8 cellular contexts compared by ENCODE assay signal in genomic region chr12:776772-777373, GRCh38. TPM values are rescaled to one million over a fixed set of nuclear protein-coding genes. Genes with fewer than 3 reads are reported as not detected.
DNase-seq lines count a peak whose midpoint lies in the region; ATAC-seq and TF ChIP-seq lines count a peak whose summit lies in the region.
"Not testable (repeated sequence)": the region's sequence is repeated elsewhere in the genome, so short reads cannot be mapped to it uniquely, and the experiment has no call there.

No MANE protein-coding gene starts in this region.

- H3K4me3 ChIP-seq in CD4-positive, CD25-positive, alpha-beta regulatory T cell (ENCODE audit: low read depth, low read length): peak overlapping the region; percentile 32
- not testable (repeated sequence) for H3K4me3 ChIP-seq in endodermal cell (ENCODE audit: low read length); naive thymus-derived CD4-positive, alpha-beta T cell (ENCODE audit: low read length)

- TF ChIP-seq CTCF in activated CD8-positive, alpha-beta T cell treated with anti-CD3 and anti-CD28 coated beads for 36 hours (IDR thresholded peaks at IDR 0.05); endodermal cell (conservative IDR thresholded peaks at IDR 0.05): not testable (repeated sequence)

- H3K27ac Mint-ChIP-seq in CD4-positive, CD25-positive, alpha-beta regulatory T cell: peak overlapping the region; percentile 38 to 87 (median 78)
- peak overlapping the region; percentile 66 for H3K27ac Mint-ChIP-seq in activated CD8-positive, alpha-beta T cell treated with anti-CD3 and anti-CD28 coated beads for 36 hours
- H3K27ac Mint-ChIP-seq in activated naive CD8-positive, alpha-beta T cell treated with anti-CD3 and anti-CD28 coated beads for 36 hours: peak overlapping the region; percentile 62
- peak overlapping the region; percentile 50 for H3K27ac Mint-ChIP-seq in endodermal cell
- peak overlapping the region in 8 of 9 donors; percentile 56 to 88 (median 80) for H3K27ac Mint-ChIP-seq in naive thymus-derived CD4-positive, alpha-beta T cell
- peak overlapping the region; percentile 54 for H3K27ac Mint-ChIP-seq in stimulated activated memory B cell treated with anti-CD40 and anti-IgM and Interleukin-4, amounts not matched to agents 10 μg/mL and 1 μg/mL and 100 μg/mL, for 72 hours

- peaks cover 86% of the 10 kb centered on the region for H3K4me1 ChIP-seq in CD4-positive, CD25-positive, alpha-beta regulatory T cell (ENCODE audit: control insufficient read depth, insufficient read depth, low read length, poor library complexity, severe bottlenecking)
- H3K4me1 ChIP-seq in endodermal cell (ENCODE audit: control insufficient read depth, insufficient read depth, low read length): peaks cover 11% of the 10 kb centered on the region
- peaks cover 29 to 55% of the 10 kb centered on the region in 2 donors for H3K4me1 ChIP-seq in naive thymus-derived CD4-positive, alpha-beta T cell (ENCODE audit: control insufficient read depth in 2 of 2, insufficient read depth in 2 of 2, low read length in 2 of 2)

- H3K4me3 Mint-ChIP-seq in CD4-positive, CD25-positive, alpha-beta regulatory T cell: peak overlapping the region; percentile 53 to 88 (median 65)
- not testable (repeated sequence) for H3K4me3 Mint-ChIP-seq in activated CD8-positive, alpha-beta T cell treated with anti-CD3 and anti-CD28 coated beads for 36 hours; activated naive CD8-positive, alpha-beta T cell treated with anti-CD3 and anti-CD28 coated beads for 36 hours; endodermal cell; stimulated activated memory B cell treated with anti-CD40 and anti-IgM and Interleukin-4, amounts not matched to agents 10 μg/mL and 1 μg/mL and 100 μg/mL, for 72 hours
- H3K4me3 Mint-ChIP-seq in naive thymus-derived CD4-positive, alpha-beta T cell: peak overlapping the region in 9 of 10 donors; percentile 23 to 58 (median 50)

- not testable (repeated sequence) for H3K36me3 Mint-ChIP-seq in CD4-positive, CD25-positive, alpha-beta regulatory T cell; naive thymus-derived CD4-positive, alpha-beta T cell
- H3K36me3 Mint-ChIP-seq in activated CD8-positive, alpha-beta T cell treated with anti-CD3 and anti-CD28 coated beads for 36 hours (ENCODE audit: low read depth): peaks cover 15% of the 10 kb centered on the region
- peaks cover 13% of the 10 kb centered on the region for H3K36me3 Mint-ChIP-seq in activated naive CD8-positive, alpha-beta T cell treated with anti-CD3 and anti-CD28 coated beads for 36 hours
- peaks cover 20% of the 10 kb centered on the region for H3K36me3 Mint-ChIP-seq in endodermal cell (ENCODE audit: low read depth)
- peaks cover 13% of the 10 kb centered on the region for H3K36me3 Mint-ChIP-seq in stimulated activated memory B cell treated with anti-CD40 and anti-IgM and Interleukin-4, amounts not matched to agents 10 μg/mL and 1 μg/mL and 100 μg/mL, for 72 hours

- not testable (repeated sequence) for H3K9me3 ChIP-seq in CD4-positive, CD25-positive, alpha-beta regulatory T cell (ENCODE audit: control insufficient read depth in 2 of 2, low read length in 2 of 2); endodermal cell (ENCODE audit: control insufficient read depth, low read length); naive thymus-derived CD4-positive, alpha-beta T cell (ENCODE audit: control insufficient read depth in 2 of 3, low read length in 3 of 3)

- CTCF ChIA-PET in activated CD8-positive, alpha-beta T cell treated with anti-CD3 and anti-CD28 coated beads for 36 hours (lab: Charles Lee): interaction anchor here (1.1 to 4.4 kb wide), 11 partner anchors 11 to 201 kb away, joined by 3 to 24 read pairs (median 7); partner anchors contain the start of gene WNK1
- CTCF ChIA-PET in naive thymus-derived CD4-positive, alpha-beta T cell (lab: Charles Lee): interaction anchor here (0.8 to 2.1 kb wide), 5 partner anchors 16 to 201 kb away, joined by 3 to 7 read pairs (median 4); no protein-coding TSS in a partner anchor

- ATAC-seq in CD4-positive, CD25-positive, alpha-beta regulatory T cell (ENCODE audit: low read depth in 2 of 2); naive thymus-derived CD4-positive, alpha-beta T cell; stimulated activated memory B cell treated with anti-CD40 and anti-IgM and Interleukin-4, amounts not matched to agents 10 μg/mL and 1 μg/mL and 100 μg/mL, for 72 hours: not testable (repeated sequence)
- ATAC-seq in activated CD8-positive, alpha-beta T cell treated with anti-CD3 and anti-CD28 coated beads for 36 hours: peak; percentile 32

- DNase-seq in CD4-positive, CD25-positive, alpha-beta regulatory T cell; activated CD8-positive, alpha-beta T cell treated with anti-CD3 and anti-CD28 coated beads for 36 hours; activated naive CD8-positive, alpha-beta T cell treated with anti-CD3 and anti-CD28 coated beads for 36 hours; endodermal cell; naive thymus-derived CD4-positive, alpha-beta T cell: not testable (repeated sequence)
- peak; percentile 55 for DNase-seq in ELR (ENCODE audit: low read depth)
- peak; percentile 22 for DNase-seq in RKO (ENCODE audit: low spot score)

- H3K36me3 ChIP-seq in CD4-positive, CD25-positive, alpha-beta regulatory T cell (ENCODE audit: control insufficient read depth, insufficient read depth, low read length); naive thymus-derived CD4-positive, alpha-beta T cell (ENCODE audit: control insufficient read depth in 2 of 3, insufficient read depth in 3 of 3, low read length in 3 of 3): not testable (repeated sequence)
- peaks cover 11% of the 10 kb centered on the region for H3K36me3 ChIP-seq in endodermal cell (ENCODE audit: control insufficient read depth, insufficient read depth, low read length)

- not testable (repeated sequence) for H3K9ac ChIP-seq in endodermal cell (ENCODE audit: extremely low read depth, low read length, poor library complexity, severe bottlenecking)

- not testable (repeated sequence) for H3K27me3 ChIP-seq in CD4-positive, CD25-positive, alpha-beta regulatory T cell (ENCODE audit: control insufficient read depth, insufficient read depth, low read length); endodermal cell (ENCODE audit: control insufficient read depth, insufficient read depth, low read length, poor library complexity, severe bottlenecking); naive thymus-derived CD4-positive, alpha-beta T cell (ENCODE audit: control insufficient read depth in 2 of 2, insufficient read depth in 2 of 2, low read length in 2 of 2)

- POLR2A ChIA-PET in activated CD8-positive, alpha-beta T cell treated with anti-CD3 and anti-CD28 coated beads for 36 hours (lab: Charles Lee): interaction anchor here (0.9 to 1.9 kb wide), 6 partner anchors 8 to 33 kb away, joined by 3 to 12 read pairs (median 3); no protein-coding TSS in a partner anchor
- POLR2A ChIA-PET in naive thymus-derived CD4-positive, alpha-beta T cell (lab: Charles Lee): interaction anchor here (1.1 kb wide), 1 partner anchor 92 kb away, joined by 3 read pairs; no protein-coding TSS in a partner anchor

- not testable (repeated sequence) for H3K9me3 Mint-ChIP-seq in CD4-positive, CD25-positive, alpha-beta regulatory T cell; activated CD8-positive, alpha-beta T cell treated with anti-CD3 and anti-CD28 coated beads for 36 hours; activated naive CD8-positive, alpha-beta T cell treated with anti-CD3 and anti-CD28 coated beads for 36 hours; endodermal cell; naive thymus-derived CD4-positive, alpha-beta T cell; stimulated activated memory B cell treated with anti-CD40 and anti-IgM and Interleukin-4, amounts not matched to agents 10 μg/mL and 1 μg/mL and 100 μg/mL, for 72 hours

- peak overlapping the region; percentile 47 for H3K27ac ChIP-seq in CD4-positive, CD25-positive, alpha-beta regulatory T cell (ENCODE audit: insufficient read depth, low read length, poor library complexity, severe bottlenecking)
- not testable (repeated sequence) for H3K27ac ChIP-seq in endodermal cell (ENCODE audit: low read depth, low read length); naive thymus-derived CD4-positive, alpha-beta T cell (ENCODE audit: low read depth, low read length)

- 86 to 95% methylated on average over 4 to 5 of the region's 5 CpGs for WGBS in endodermal cell (ENCODE audit: insufficient coverage in 1 of 2, insufficient read length in 1 of 2), 2 experiments

- intact Hi-C loops in activated CD8-positive, alpha-beta T cell treated with anti-CD3 and anti-CD28 coated beads for 36 hours (cut with micrococcal nuclease): not testable (repeated sequence)
- intact Hi-C loops in naive thymus-derived CD4-positive, alpha-beta T cell (cut with micrococcal nuclease): loop anchor here (5.0 kb wide), 1 partner anchor 35 kb away; no protein-coding TSS in a partner anchor

- not testable (repeated sequence) for H3K27me3 Mint-ChIP-seq in CD4-positive, CD25-positive, alpha-beta regulatory T cell; activated CD8-positive, alpha-beta T cell treated with anti-CD3 and anti-CD28 coated beads for 36 hours; activated naive CD8-positive, alpha-beta T cell treated with anti-CD3 and anti-CD28 coated beads for 36 hours; endodermal cell (ENCODE audit: insufficient read depth); naive thymus-derived CD4-positive, alpha-beta T cell; stimulated activated memory B cell treated with anti-CD40 and anti-IgM and Interleukin-4, amounts not matched to agents 10 μg/mL and 1 μg/mL and 100 μg/mL, for 72 hours

- peaks cover 61 to 96% (median 78%) of the 10 kb centered on the region in 4 donors for H3K4me1 Mint-ChIP-seq in CD4-positive, CD25-positive, alpha-beta regulatory T cell
- H3K4me1 Mint-ChIP-seq in activated CD8-positive, alpha-beta T cell treated with anti-CD3 and anti-CD28 coated beads for 36 hours (ENCODE audit: low read depth): peaks cover 86% of the 10 kb centered on the region
- H3K4me1 Mint-ChIP-seq in activated naive CD8-positive, alpha-beta T cell treated with anti-CD3 and anti-CD28 coated beads for 36 hours: peaks cover 70% of the 10 kb centered on the region
- H3K4me1 Mint-ChIP-seq in endodermal cell: peaks cover 44% of the 10 kb centered on the region
- peaks cover 49 to 100% (median 94%) of the 10 kb centered on the region in 7 donors for H3K4me1 Mint-ChIP-seq in naive thymus-derived CD4-positive, alpha-beta T cell
- H3K4me1 Mint-ChIP-seq in stimulated activated memory B cell treated with anti-CD40 and anti-IgM and Interleukin-4, amounts not matched to agents 10 μg/mL and 1 μg/mL and 100 μg/mL, for 72 hours: peaks cover 88% of the 10 kb centered on the region

RNA-seq across cellular contexts. Expression of gene WNK1, which starts 24.5 kb away (rescaled TPM):
- 360 TPM for total RNA-seq in CD4-positive, CD25-positive, alpha-beta regulatory T cell
- 10 to 100 TPM; 22.1 to 34.6 (median 28.1) TPM for polyA plus RNA-seq in CD4-positive, CD25-positive, alpha-beta regulatory T cell
- total RNA-seq in activated CD8-positive, alpha-beta T cell treated with anti-CD3 and anti-CD28 coated beads for 36 hours: 100 to 1,000 TPM; 142 to 143 TPM
- total RNA-seq in activated naive CD8-positive, alpha-beta T cell treated with anti-CD3 and anti-CD28 coated beads for 36 hours: 100 to 1,000 TPM; 117 to 118 TPM
- total RNA-seq in endodermal cell: 100 to 1,000 TPM; 199 to 412 TPM
- 111 TPM for polyA plus RNA-seq in endodermal cell (2013, experiment 1 of 2)
- polyA plus RNA-seq in endodermal cell (2013, experiment 2 of 2): 108 TPM
- 100 to 1,000 TPM; 147 to 200 (median 169) TPM for total RNA-seq in naive thymus-derived CD4-positive, alpha-beta T cell
- polyA plus RNA-seq in naive thymus-derived CD4-positive, alpha-beta T cell: 10 to 100 TPM; 22.9 to 44.0 TPM
